12 cellular contexts compared by ENCODE assay signal in genomic region chr13:44307255-44307654, GRCh38.
DNase-seq lines count a peak whose midpoint lies in the region; ATAC-seq, FAIRE-seq and TF ChIP-seq lines count a peak whose summit lies in the region.
"Had no signal": no experiment of that assay in that cellular context is flagged by ENCODE, and none has a peak within 500 bp of the region (broad histone marks: within the 10 kb centered on the region; RNA-seq: fewer than 3 reads in every experiment).

No MANE protein-coding gene starts in this region.

- H3K27ac Mint-ChIP-seq in activated CD8-positive, alpha-beta T cell treated with anti-CD3 and anti-CD28 coated beads for 36 hours = no peak overlapping the region
- H3K27ac Mint-ChIP-seq in activated CD8-positive, alpha-beta T cell treated with anti-CD3 and anti-CD28 coated beads, Interleukin-2, amount 10 ng/mL, durations not matched to agents 7 days and 5 days = no peak overlapping the region
- H3K27ac Mint-ChIP-seq: activated CD4-positive, alpha-beta T cell treated with anti-CD3 and anti-CD28 coated beads, Interleukin-2, amount 10 ng/mL, durations not matched to agents 24 days and 14 days had no signal

- no peak overlapping the region for H3K9ac ChIP-seq in mesenchymal stem cell (ENCODE audit: low read length)
- H3K9ac ChIP-seq in kidney (ENCODE audit: low read length in 2 of 2) = no peak overlapping the region

- H2BK120ac ChIP-seq in mesenchymal stem cell (ENCODE audit: low read depth, low read length) = no peak overlapping the region

- no peak overlapping the region for H2AK5ac ChIP-seq in mesenchymal stem cell (ENCODE audit: low read length, severe bottlenecking)

- no peak overlapping the region for H3K4me3 Mint-ChIP-seq in activated CD8-positive, alpha-beta T cell treated with anti-CD3 and anti-CD28 coated beads for 36 hours
- H3K4me3 Mint-ChIP-seq in activated CD8-positive, alpha-beta T cell treated with anti-CD3 and anti-CD28 coated beads, Interleukin-2, amount 10 ng/mL, durations not matched to agents 7 days and 5 days = no peak overlapping the region
- H3K4me3 Mint-ChIP-seq: activated CD4-positive, alpha-beta T cell treated with anti-CD3 and anti-CD28 coated beads, Interleukin-2, amount 10 ng/mL, durations not matched to agents 24 days and 14 days had no signal

- intact Hi-C loops in activated CD8-positive, alpha-beta T cell treated with anti-CD3 and anti-CD28 coated beads for 36 hours (cut with micrococcal nuclease) = no loop called here
- intact Hi-C loops in tibial artery (cut with DNase I; ENCODE audit: low total_unique reads) = loop anchor here (10.0 kb wide), 1 partner anchor 72 kb away; no protein-coding TSS in a partner anchor
- intact Hi-C loops in kidney (cut with DNase I) = no loop called here

- H3K27me3 Mint-ChIP-seq in activated CD8-positive, alpha-beta T cell treated with anti-CD3 and anti-CD28 coated beads for 36 hours = peaks cover 2% of the 10 kb centered on the region
- peaks cover 3% of the 10 kb centered on the region for H3K27me3 Mint-ChIP-seq in activated CD8-positive, alpha-beta T cell treated with anti-CD3 and anti-CD28 coated beads, Interleukin-2, amount 10 ng/mL, durations not matched to agents 7 days and 5 days (ENCODE audit: low read depth)

- H3K9me3 Mint-ChIP-seq in activated CD8-positive, alpha-beta T cell treated with anti-CD3 and anti-CD28 coated beads for 36 hours = no peaks in the 10 kb centered on the region
- H3K9me3 Mint-ChIP-seq in activated CD8-positive, alpha-beta T cell treated with anti-CD3 and anti-CD28 coated beads, Interleukin-2, amount 10 ng/mL, durations not matched to agents 7 days and 5 days (ENCODE audit: insufficient read depth) = no peaks in the 10 kb centered on the region
- H3K9me3 Mint-ChIP-seq: activated CD4-positive, alpha-beta T cell treated with anti-CD3 and anti-CD28 coated beads, Interleukin-2, amount 10 ng/mL, durations not matched to agents 24 days and 14 days had no signal

- H3K27ac ChIP-seq in mesenchymal stem cell (ENCODE audit: low read length, poor library complexity, severe bottlenecking) (no peak overlapping the region), tibial artery (peak overlapping the region; percentile 61 to 72), kidney (ENCODE audit: low read depth in 2 of 2, low read length in 2 of 2) (peak overlapping the region in 1 of 2 donors; percentile 74)

- no peaks in the 10 kb centered on the region for H3K79me1 ChIP-seq in mesenchymal stem cell (replicated peaks; ENCODE audit: low read length, poor library complexity, severe bottlenecking)

- no peak overlapping the region for H4K91ac ChIP-seq in mesenchymal stem cell (ENCODE audit: low read length)

- ATAC-seq in activated CD8-positive, alpha-beta T cell treated with anti-CD3 and anti-CD28 coated beads for 36 hours = no peak
- ATAC-seq in activated CD8-positive, alpha-beta T cell treated with anti-CD3 and anti-CD28 coated beads, Interleukin-2, amount 10 ng/mL, durations not matched to agents 7 days and 5 days = no peak
- no peak for ATAC-seq in esophagus mucosa

- H2BK5ac ChIP-seq in mesenchymal stem cell (ENCODE audit: low read depth, low read length, poor library complexity, severe bottlenecking) = no peak overlapping the region

- peak overlapping the region in 1 of 2 experiments; percentile 35 for H2BK12ac ChIP-seq in mesenchymal stem cell (ENCODE audit: low read length in 2 of 2)

- H3K4me1 ChIP-seq in mesenchymal stem cell (ENCODE audit: control insufficient read depth, insufficient read depth, low read depth, low read length) (peaks cover 24% of the 10 kb centered on the region), tibial artery (peaks cover 0 to 89% (median 61%) of the 10 kb centered on the region in 4 donors), kidney (ENCODE audit: control insufficient read depth in 1 of 2, insufficient read depth in 1 of 2, low read depth in 1 of 2, low read length in 2 of 2) (no peaks in the 10 kb centered on the region)

- DNase-seq in activated CD8-positive, alpha-beta T cell treated with anti-CD3 and anti-CD28 coated beads for 36 hours = no peak
- DNase-seq in activated CD8-positive, alpha-beta T cell treated with anti-CD3 and anti-CD28 coated beads, Interleukin-2, amount 10 ng/mL, durations not matched to agents 7 days and 5 days = no peak
- DNase-seq in brain pericyte (ENCODE audit: low read depth, low spot score) (peak; percentile 50), mesenchymal stem cell (peak; percentile 45), tibial artery (no peak), kidney (no peak)
- no peak for DNase-seq in activated CD4-positive, alpha-beta T cell treated with anti-CD3 and anti-CD28 coated beads for 4 hours
- DNase-seq: activated CD4-positive, alpha-beta T cell treated with anti-CD3 and anti-CD28 coated beads, Interleukin-2, amount 10 ng/mL, durations not matched to agents 24 days and 14 days; MV-4-11; NCI-H524 treated with DMSO at 0.1 percent for 48 hours had no signal

- CTCF ChIA-PET in activated CD8-positive, alpha-beta T cell treated with anti-CD3 and anti-CD28 coated beads for 36 hours (lab: Charles Lee) = no interaction called here
- CTCF ChIA-PET in activated CD8-positive, alpha-beta T cell treated with anti-CD3 and anti-CD28 coated beads, Interleukin-2, amount 10 ng/mL, durations not matched to agents 7 days and 5 days (lab: Charles Lee) = no interaction called here

- no peak overlapping the region for H4K8ac ChIP-seq in mesenchymal stem cell (ENCODE audit: low read length)

- no peak overlapping the region for H2AFZ ChIP-seq in mesenchymal stem cell (ENCODE audit: low read depth, low read length)

- H3K27me3 ChIP-seq in mesenchymal stem cell (ENCODE audit: control insufficient read depth in 1 of 2, insufficient read depth in 1 of 2, low read length in 2 of 2) = no peaks in the 10 kb centered on the region
- H3K27me3 ChIP-seq in tibial artery = no peaks in the 10 kb centered on the region

- FAIRE-seq in kidney (lab: Jason Lieb, UNC) = no peak
- FAIRE-seq: GM12892 had no signal

- peaks cover 25% of the 10 kb centered on the region for H3K4me1 Mint-ChIP-seq in activated CD8-positive, alpha-beta T cell treated with anti-CD3 and anti-CD28 coated beads for 36 hours (ENCODE audit: low read depth)
- peaks cover 5% of the 10 kb centered on the region for H3K4me1 Mint-ChIP-seq in activated CD8-positive, alpha-beta T cell treated with anti-CD3 and anti-CD28 coated beads, Interleukin-2, amount 10 ng/mL, durations not matched to agents 7 days and 5 days (ENCODE audit: low read depth)

- H3K18ac ChIP-seq in mesenchymal stem cell (ENCODE audit: low read depth in 1 of 2, low read length in 2 of 2) = no peak overlapping the region

- H2BK15ac ChIP-seq in mesenchymal stem cell (ENCODE audit: low read depth, poor library complexity, severe bottlenecking) = no peak overlapping the region

- no peaks in the 10 kb centered on the region for H3K36me3 Mint-ChIP-seq in activated CD8-positive, alpha-beta T cell treated with anti-CD3 and anti-CD28 coated beads for 36 hours (ENCODE audit: low read depth)
- no peaks in the 10 kb centered on the region for H3K36me3 Mint-ChIP-seq in activated CD8-positive, alpha-beta T cell treated with anti-CD3 and anti-CD28 coated beads, Interleukin-2, amount 10 ng/mL, durations not matched to agents 7 days and 5 days (ENCODE audit: low read depth)

- no peak overlapping the region for H3K23ac ChIP-seq in mesenchymal stem cell (ENCODE audit: low read length in 2 of 2)

- H3K9me3 ChIP-seq in mesenchymal stem cell (ENCODE audit: control insufficient read depth, low read length) = no peaks in the 10 kb centered on the region
- H3K9me3 ChIP-seq in tibial artery = no peaks in the 10 kb centered on the region
- no peaks in the 10 kb centered on the region for H3K9me3 ChIP-seq in kidney (ENCODE audit: control insufficient read depth in 1 of 2, low read length in 2 of 2)

- POLR2A ChIA-PET in activated CD8-positive, alpha-beta T cell treated with anti-CD3 and anti-CD28 coated beads for 36 hours (lab: Charles Lee) = no interaction called here
- POLR2A ChIA-PET in activated CD8-positive, alpha-beta T cell treated with anti-CD3 and anti-CD28 coated beads, Interleukin-2, amount 10 ng/mL, durations not matched to agents 7 days and 5 days (lab: Charles Lee) = no interaction called here

- H3K14ac ChIP-seq in mesenchymal stem cell (ENCODE audit: low read length in 2 of 2) = no peak overlapping the region

- no peak overlapping the region for H3K4me3 ChIP-seq in mesenchymal stem cell (ENCODE audit: insufficient read depth in 1 of 2, low read depth in 1 of 2, low read length in 2 of 2)
- H3K4me3 ChIP-seq in tibial artery = no peak overlapping the region
- H3K4me3 ChIP-seq in kidney (ENCODE audit: low read length in 2 of 2) = no peak overlapping the region

- no peak overlapping the region for H3K4me2 ChIP-seq in mesenchymal stem cell (ENCODE audit: low read length, poor library complexity, severe bottlenecking)

- no peak overlapping the region for H3K4ac ChIP-seq in mesenchymal stem cell (ENCODE audit: low read depth in 1 of 2, low read length in 2 of 2)

- peak; percentile 27 for TF ChIP-seq CTCF in activated CD8-positive, alpha-beta T cell treated with anti-CD3 and anti-CD28 coated beads for 36 hours (IDR thresholded peaks at IDR 0.05)
- TF ChIP-seq CTCF in tibial artery (IDR thresholded peaks at IDR 0.05) (no peak), kidney (IDR thresholded peaks at IDR 0.05; ENCODE audit: borderline replicate concordance, extremely low read depth, insufficient read depth) (no peak)

- WGBS in mesenchymal stem cell = 56% methylated on average over 2 of the region's 4 CpGs

- H3K36me3 ChIP-seq in mesenchymal stem cell (ENCODE audit: control insufficient read depth in 1 of 2, insufficient read depth in 2 of 2, low read depth in 1 of 2, low read length in 2 of 2) = no peaks in the 10 kb centered on the region
- H3K36me3 ChIP-seq in tibial artery = no peaks in the 10 kb centered on the region
- no peaks in the 10 kb centered on the region for H3K36me3 ChIP-seq in kidney (ENCODE audit: control insufficient read depth in 1 of 2, insufficient read depth in 2 of 2, low read length in 2 of 2)

Comparison
In these comparisons a context has a peak if more than half of its experiments do, and no peak if none do; other contexts are left out.
1. DNase-seq: peak in brain pericyte (single experiment) and mesenchymal stem cell (single experiment); none in activated CD8-positive, alpha-beta T cell treated with anti-CD3 and anti-CD28 coated beads for 36 hours (single experiment), activated CD8-positive, alpha-beta T cell treated with anti-CD3 and anti-CD28 coated beads, Interleukin-2, amount 10 ng/mL, durations not matched to agents 7 days and 5 days (single experiment), tibial artery (0 of 2), activated CD4-positive, alpha-beta T cell treated with anti-CD3 and anti-CD28 coated beads for 4 hours (0 of 2) and kidney (single experiment).